ENCODE assay signal across 18 cellular contexts in genomic region chr3:12588039-12588673, GRCh38. TPM values are rescaled to one million over a fixed set of nuclear protein-coding genes. Genes with fewer than 3 reads are reported as not detected.
A peak's percentile ranks its signal among the peaks of the same experiment; 100 is the strongest.
DNase-seq lines count a peak whose midpoint lies in the region; ATAC-seq and TF ChIP-seq lines count a peak whose summit lies in the region.
"Had no signal": no experiment of that assay in that cellular context is flagged by ENCODE, and none has a peak within 500 bp of the region (broad histone marks: within the 10 kb centered on the region; RNA-seq: fewer than 3 reads in every experiment).

No MANE protein-coding gene starts in this region.

- no peak for ATAC-seq in HG02938 (IDR thresholded peaks at IDR 0.05; ENCODE audit: unreplicated experiment)
- ATAC-seq: pancreas had no signal

- H3K27me3 ChIP-seq in adipocyte (replicated peaks; ENCODE audit: control insufficient read depth, insufficient read depth, low read length) (no peaks in the 10 kb centered on the region), SJCRH30 (no peaks in the 10 kb centered on the region)
- H3K27me3 ChIP-seq: pancreas, spleen, testis had no signal

- H3K4me3 ChIP-seq in adipocyte (ENCODE audit: low read length) (no peak overlapping the region), foreskin fibroblast (ENCODE audit: low read depth in 1 of 2, low read length in 2 of 2) (no peak overlapping the region), coronary artery (no peak overlapping the region), SJCRH30 (no peak overlapping the region)
- H3K4me3 ChIP-seq: pancreas, spleen, testis had no signal

- H3K27ac ChIP-seq in coronary artery: no peak overlapping the region
- H3K27ac ChIP-seq in SJCRH30: no peak overlapping the region
- H3K27ac ChIP-seq: pancreas, spleen, testis had no signal

- H3K4me1 ChIP-seq in adipocyte (ENCODE audit: control insufficient read depth, insufficient read depth, low read length): peaks cover 6% of the 10 kb centered on the region
- peaks cover 5% of the 10 kb centered on the region; the same call in 1 of the 2 replicates for H3K4me1 ChIP-seq in SJCRH30

- H3K36me3 ChIP-seq in adipocyte (ENCODE audit: control insufficient read depth, insufficient read depth, low read length, severe bottlenecking) (peaks cover 90% of the 10 kb centered on the region), SJCRH30 (peaks cover 79% of the 10 kb centered on the region)

- no peaks in the 10 kb centered on the region for H3K9me3 ChIP-seq in adipocyte (ENCODE audit: control insufficient read depth, low read length)
- 0 out of 2 replicates have a peak, but pooled peaks cover 3% of the 10 kb centered on the region for H3K9me3 ChIP-seq in SJCRH30 (replicated peaks)
- H3K9me3 ChIP-seq: pancreas, spleen, testis had no signal

- DNase-seq in ELR (ENCODE audit: low read depth) (peak; percentile 81), HPDE6-E6E7 (ENCODE audit: extremely low spot score) (peak; percentile 1), adipocyte (ENCODE audit: low read depth) (peak; percentile 34), foreskin fibroblast (peak; percentile 33 to 66), NCI-H510A treated with DMSO at 0.1 percent for 48 hours (lab: John Stamatoyannopoulos, UW) (no peak), coronary artery (ENCODE audit: low spot score) (no peak), SJCRH30 (no peak)
- DNase-seq: activated CD4-positive, alpha-beta T cell treated with anti-CD3 and anti-CD28 coated beads, Interleukin-2, amount 50 U/mL, for 48 hours; effector CD8-positive, alpha-beta T cell; foreskin melanocyte; GDM1; KBM-7; pancreas; spleen; T-cell; testis had no signal

- H3K9ac ChIP-seq in adipocyte (ENCODE audit: low read length): no peak overlapping the region

- TF ChIP-seq CTCF in foreskin fibroblast (IDR thresholded peaks at IDR 0.05; ENCODE audit: low read depth, low read length): no peak
- no peak for TF ChIP-seq CTCF in coronary artery (IDR thresholded peaks at IDR 0.05)

RNA-seq across cellular contexts. Expression of gene MKRN2, which starts 31.3 kb away (rescaled TPM):
- 34.0 and 38.9 TPM in 2 replicates for total RNA-seq in SJCRH30 (2014; rRNA removed; shearing (Covaris generic))

RNA-seq across cellular contexts. Expression of gene MKRN2OS, which starts 42.9 kb away (rescaled TPM):
- total RNA-seq in SJCRH30 (2014; rRNA removed; shearing (Covaris generic)): not detected in 2 replicates
- total RNA-seq: myocyte, spleen, T-cell, testis had no signal

Comparison
In these comparisons a context has a peak if more than half of its experiments do, and no peak if none do; other contexts are left out.
1. DNase-seq: peak in ELR (single experiment), HPDE6-E6E7 (single experiment), adipocyte (single experiment) and foreskin fibroblast (2 of 2); none in NCI-H510A treated with DMSO at 0.1 percent for 48 hours (single experiment), coronary artery (single experiment) and SJCRH30 (0 of 2).